In the genomic region with DNA sequence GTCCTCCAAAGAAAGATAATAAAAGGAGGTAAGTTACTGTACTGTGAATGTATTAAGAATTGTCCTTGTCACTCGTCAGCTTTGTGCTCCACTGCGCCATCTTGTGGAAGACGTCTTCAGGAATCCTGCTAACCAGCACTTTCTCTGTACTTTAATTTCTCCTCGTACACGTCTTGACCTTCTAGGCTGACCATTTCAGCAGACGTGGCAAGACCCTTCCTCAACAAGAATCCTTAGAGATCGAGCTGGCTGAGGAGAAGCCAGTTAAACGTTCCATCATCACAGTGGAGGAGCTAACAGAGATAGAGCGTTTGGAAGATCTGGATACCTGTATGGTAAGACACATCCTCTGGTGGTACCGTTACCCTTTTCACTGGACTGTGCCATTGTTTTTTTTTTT, we compare ENCODE assay signal across 8 cellular contexts.
DNase-seq lines count a peak whose midpoint lies in the region; ATAC-seq, FAIRE-seq and TF ChIP-seq lines count a peak whose summit lies in the region.

No MANE protein-coding gene starts in this region.

- ATAC-seq in GM21576 (IDR thresholded peaks at IDR 0.05; ENCODE audit: unreplicated experiment), result no peak

- TF ChIP-seq POLR2A in H54 (IDR thresholded peaks at IDR 0.05; ENCODE audit: low read depth, low read length), result no peak

- no peak overlapping the region for H3K4me3 ChIP-seq in AG10803 (ENCODE audit: low read length)

- peak; percentile 97 for FAIRE-seq in H54 (lab: Jason Lieb, UNC)

- peak; percentile 96 for TF ChIP-seq CTCF in AG10803 (conservative IDR thresholded peaks at IDR 0.05; ENCODE audit: low read length)

- DNase-seq in AG10803 (ENCODE audit: low read depth) (peak; percentile 70), H54 (ENCODE audit: insufficient read length, low spot score) (peak; percentile 19), NCI-H345 treated with DMSO at 0.1 percent for 48 hours (lab: John Stamatoyannopoulos, UW; ENCODE audit: unreplicated experiment) (peak; percentile 53), cerebellum (ENCODE audit: low spot score) (peak; percentile 58), left kidney (ENCODE audit: low read depth, low spot score) (peak; percentile 89)
- DNase-seq in activated CD4-positive, alpha-beta T cell treated with anti-CD3 and anti-CD28 coated beads for 4 hours, result peak; percentile 68 to 85
- peak; percentile 64 to 76 for DNase-seq in stimulated activated CD4-positive, alpha-beta T cell treated with anti-CD3 and anti-CD28 coated beads, Interleukin-4, amount 100 ng/mL, for 4 hours

Comparison
In these comparisons a context has a peak if more than half of its experiments do, and no peak if none do; other contexts are left out.
1. DNase-seq: peak in every context shown above with its lines; median percentile 89 in left kidney; 76 in activated CD4-positive, alpha-beta T cell treated with anti-CD3 and anti-CD28 coated beads for 4 hours; 70 in AG10803; 70 in stimulated activated CD4-positive, alpha-beta T cell treated with anti-CD3 and anti-CD28 coated beads, Interleukin-4, amount 100 ng/mL, for 4 hours; 58 in cerebellum; 53 in NCI-H345 treated with DMSO at 0.1 percent for 48 hours; 19 in H54.